ENCODE assay signal across 12 cellular contexts in genomic region chr12:12405882-12406281, GRCh38. TPM values are rescaled to one million over a fixed set of nuclear protein-coding genes. Genes with fewer than 3 reads are reported as not detected.
DNase-seq lines count a peak whose midpoint lies in the region; ATAC-seq, FAIRE-seq and TF ChIP-seq lines count a peak whose summit lies in the region.
"Had no signal": no experiment of that assay in that cellular context is flagged by ENCODE, and none has a peak within 500 bp of the region (broad histone marks: within the 10 kb centered on the region; RNA-seq: fewer than 3 reads in every experiment).

No MANE protein-coding gene starts in this region.

- DNase-seq in A549 (ENCODE audit: low read depth in 1 of 2, low spot score in 1 of 2): peak; percentile 28 to 76
- peak; percentile 21 for DNase-seq in NCI-H1092 (lab: John Stamatoyannopoulos, UW)
- peak in 9 of 10 donors; percentile 23 to 84 (median 49) for DNase-seq in dorsolateral prefrontal cortex
- peak; percentile 78 to 80 (median 78) for DNase-seq in mucosa of descending colon
- no peak for DNase-seq in sigmoid colon
- DNase-seq in activated CD4-positive, alpha-beta T cell treated with anti-CD3 and anti-CD28 coated beads for 36 hours: no peak
- no peak for DNase-seq in NCI-H510A (lab: John Stamatoyannopoulos, UW)
- DNase-seq: activated CD4-positive, alpha-beta T cell treated with anti-CD3 and anti-CD28 coated beads for 4 hours; foreskin melanocyte had no signal

- no peak for TF ChIP-seq POLR2A in A549 (IDR thresholded peaks at IDR 0.05; ENCODE audit: low read length)
- no peak for TF ChIP-seq POLR2A in sigmoid colon (IDR thresholded peaks at IDR 0.05)

- H3K4me3 ChIP-seq in A549 (no peak overlapping the region), dorsolateral prefrontal cortex (peak overlapping the region in 34 of 59 donors; percentile 0 to 48 (median 21)), mucosa of descending colon (no peak overlapping the region), sigmoid colon (no peak overlapping the region)

- TF ChIP-seq EP300 in A549 (IDR thresholded peaks at IDR 0.05) (peak in 1 of 2 experiments; percentile 41; a peak in 2 of 5 replicates), sigmoid colon (IDR thresholded peaks at IDR 0.05) (no peak)

- H3K9me3 Mint-ChIP-seq in activated CD4-positive, alpha-beta T cell treated with anti-CD3 and anti-CD28 coated beads for 36 hours (ENCODE audit: low read depth): peaks cover 1% of the 10 kb centered on the region

- peak; percentile 72 to 73; a peak in 5 of 6 replicates for ATAC-seq in A549
- peak; percentile 73 for ATAC-seq in mucosa of descending colon
- ATAC-seq in HG03108 (IDR thresholded peaks at IDR 0.05; ENCODE audit: unreplicated experiment): no peak
- no peak for ATAC-seq in activated CD4-positive, alpha-beta T cell treated with anti-CD3 and anti-CD28 coated beads for 36 hours

- H3K27me3 ChIP-seq in dorsolateral prefrontal cortex (no peaks in the 10 kb centered on the region), sigmoid colon (no peaks in the 10 kb centered on the region)

- H3K9me3 ChIP-seq in A549 (peaks cover 5% of the 10 kb centered on the region; the same call in 2 of the 3 replicates), mucosa of descending colon (no peaks in the 10 kb centered on the region), sigmoid colon (no peaks in the 10 kb centered on the region)

- peaks cover 30% of the 10 kb centered on the region for H3K36me3 Mint-ChIP-seq in activated CD4-positive, alpha-beta T cell treated with anti-CD3 and anti-CD28 coated beads for 36 hours (ENCODE audit: low read depth)

- H3K27ac ChIP-seq in A549 (peak overlapping the region; percentile 83 to 85), dorsolateral prefrontal cortex (peak overlapping the region in 58 of 59 donors; percentile 20 to 91 (median 76)), sigmoid colon (no peak overlapping the region)

- TF ChIP-seq RAD21 in A549 (conservative IDR thresholded peaks at IDR 0.05 in 1 of 2, IDR thresholded peaks at IDR 0.05 in 1 of 2): no peak

- H3K27me3 Mint-ChIP-seq in activated CD4-positive, alpha-beta T cell treated with anti-CD3 and anti-CD28 coated beads for 36 hours: no peaks in the 10 kb centered on the region
- H3K27me3 Mint-ChIP-seq: B cell had no signal

- H3K36me3 ChIP-seq in mucosa of descending colon (ENCODE audit: low read depth): no peaks in the 10 kb centered on the region
- no peaks in the 10 kb centered on the region for H3K36me3 ChIP-seq in sigmoid colon

- H3K4me1 ChIP-seq in A549: peaks cover 52% of the 10 kb centered on the region
- peaks cover 12% of the 10 kb centered on the region for H3K4me1 ChIP-seq in mucosa of descending colon (ENCODE audit: low read depth)
- H3K4me1 ChIP-seq in sigmoid colon: peaks cover 0 to 14% (median 7%) of the 10 kb centered on the region in 4 donors

- CTCF ChIA-PET in A549 (lab: Yijun Ruan, JAX): interaction anchor here (0.5 to 1.2 kb wide), 2 partner anchors 11 to 137 kb away, joined by 3 to 5 read pairs; no protein-coding TSS in a partner anchor
- CTCF ChIA-PET in activated CD4-positive, alpha-beta T cell treated with anti-CD3 and anti-CD28 coated beads for 36 hours (lab: Charles Lee): interaction anchor here (0.8 kb wide), 2 partner anchors 72 to 288 kb away, joined by 3 to 4 read pairs; no protein-coding TSS in a partner anchor

- intact Hi-C loops in dorsolateral prefrontal cortex (cut with DNase I) (no loop called here), mucosa of descending colon (cut with DNase I, micrococcal nuclease) (no loop called here), sigmoid colon (cut with DNase I) (no loop called here)
- intact Hi-C loops in activated CD4-positive, alpha-beta T cell treated with anti-CD3 and anti-CD28 coated beads for 36 hours (cut with DNase I, micrococcal nuclease): no loop called here

- H3K4me2 ChIP-seq in A549: peak overlapping the region; percentile 62

- H3K27ac Mint-ChIP-seq in activated CD4-positive, alpha-beta T cell treated with anti-CD3 and anti-CD28 coated beads for 36 hours: no peak overlapping the region
- H3K27ac Mint-ChIP-seq: B cell had no signal

- peaks cover 26% of the 10 kb centered on the region for H3K4me1 Mint-ChIP-seq in activated CD4-positive, alpha-beta T cell treated with anti-CD3 and anti-CD28 coated beads for 36 hours

- peak; percentile 46 for FAIRE-seq in A549 (lab: Jason Lieb, UNC)
- FAIRE-seq: G401.6 had no signal

- WGBS in A549 (ENCODE audit: missing lambda C conversion rate): 3% methylated on average over 5 of the region's 5 CpGs
- WGBS in sigmoid colon, 2 donors: 17 to 68% methylated on average over 5 of the region's 5 CpGs

- TF ChIP-seq CTCF in A549 (IDR thresholded peaks at IDR 0.05) (no peak), dorsolateral prefrontal cortex (IDR thresholded peaks at IDR 0.05 in 54 of 56, conservative IDR thresholded peaks at IDR 0.05 in 2 of 56; ENCODE audit: low read depth in 1 of 56, partially characterized antibody in 56 of 56) (no peak), mucosa of descending colon (IDR thresholded peaks at IDR 0.05) (no peak), sigmoid colon (IDR thresholded peaks at IDR 0.05) (no peak)

- H3K4me3 Mint-ChIP-seq in activated CD4-positive, alpha-beta T cell treated with anti-CD3 and anti-CD28 coated beads for 36 hours: no peak overlapping the region
- H3K4me3 Mint-ChIP-seq: B cell had no signal

- POLR2A ChIA-PET in A549 (lab: Yijun Ruan, JAX): no interaction called here
- POLR2A ChIA-PET in activated CD4-positive, alpha-beta T cell treated with anti-CD3 and anti-CD28 coated beads for 36 hours (lab: Charles Lee): no interaction called here

TF ChIP-seq in A549, 52 proteins besides CTCF, POLR2A, EP300 and RAD21:
- 0 out of 5 replicates have a peak, but pooled peaks of 1 of the 2 experiments have one; percentile 28 for TF ChIP-seq JUN (IDR thresholded peaks at IDR 0.05)
- TF ChIP-seq HDAC2 (IDR thresholded peaks at IDR 0.05): 0 out of 2 replicates have a peak, but pooled peaks have one; percentile 11
- TF ChIP-seq MAFK (IDR thresholded peaks at IDR 0.05; ENCODE audit: partially characterized antibody): peak; percentile 46
- TF ChIP-seq CEBPB (IDR thresholded peaks at IDR 0.05): peak; percentile 26 to 57; a peak in 1 of 4 replicates
- TF ChIP-seq FOXS1 (CRISPR knock-in tag; IDR thresholded peaks at IDR 0.05): no peak
- no peak for TF ChIP-seq RFX5 (IDR thresholded peaks at IDR 0.05)
- no peak for TF ChIP-seq SREBF2 (IDR thresholded peaks at IDR 0.05)
- TF ChIP-seq MAX (IDR thresholded peaks at IDR 0.05): 0 out of 2 replicates have a peak, but pooled peaks have one; percentile 1
- no peak for TF ChIP-seq EHF (CRISPR knock-in tag; IDR thresholded peaks at IDR 0.05)

RNA-seq across cellular contexts. Expression of gene BORCS5, which starts 49.0 kb away (rescaled TPM):
- 10.2 and 13.7 TPM in 2 replicates for polyA plus RNA-seq in A549 (2011; rRNA removed)
- 15.0 and 17.7 TPM in 2 replicates for polyA plus RNA-seq in A549 (2012; cell fraction: cytosol; rRNA removed)
- polyA plus RNA-seq in A549 (2012; cell fraction: nucleus; rRNA removed): 22.1 and 29.4 TPM in 2 replicates
- polyA plus RNA-seq in A549 (2017; fragmentation: RNase III; extraction: RNeasy Plus Mini Kit Qiagen cat#74134 plus additional on column Dnase treatment): 5.1 to 7.3 TPM (median 6.2 TPM) in 3 replicates
- 22.4 and 30.7 TPM in 2 replicates for polyA minus RNA-seq in A549 (2011; rRNA and poly(A)+ RNA removed)
- total RNA-seq in dorsolateral prefrontal cortex: 10 to 100 TPM; 30.7 to 69.8 (median 50.1) TPM
- total RNA-seq in mucosa of descending colon: 10 to 100 TPM; 12.1 to 18.1 (median 15.0) TPM
- 10 to 100 TPM in 3 of 4 donors, 1 to 10 TPM in 1; 7.1 to 25.3 (median 14.0) TPM for total RNA-seq in sigmoid colon
- 1 to 10 TPM; 3.7 to 7.0 (median 6.0) TPM for polyA plus RNA-seq in sigmoid colon
- total RNA-seq in activated CD4-positive, alpha-beta T cell treated with anti-CD3 and anti-CD28 coated beads for 36 hours: 10 to 100 TPM; 41.8 to 45.0 TPM

RNA-seq across cellular contexts. Expression of gene MANSC1, which starts 55.8 kb away (rescaled TPM):
- polyA plus RNA-seq in A549 (2011; rRNA removed) (3.9 and 9.7 TPM in 2 replicates), A549 (2017; fragmentation: RNase III; extraction: RNeasy Plus Mini Kit Qiagen cat#74134 plus additional on column Dnase treatment) (3.7 to 4.4 TPM (median 3.8 TPM) in 3 replicates), sigmoid colon (10 to 100 TPM in 1 of 3 donors, 1 to 10 TPM in 2; 5.8 to 21.4 (median 7.2) TPM)
- 0.86 and 1.1 TPM in 2 replicates for polyA plus RNA-seq in A549 (2012; cell fraction: cytosol; rRNA removed)
- 0.47 and 0.86 TPM in 2 replicates for polyA plus RNA-seq in A549 (2012; cell fraction: nucleus; rRNA removed)
- 3.5 and 4.5 TPM in 2 replicates for polyA minus RNA-seq in A549 (2011; rRNA and poly(A)+ RNA removed)
- total RNA-seq in dorsolateral prefrontal cortex (10 to 100 TPM; 12.0 to 32.4 (median 22.8) TPM), mucosa of descending colon (10 to 100 TPM; 34.3 to 59.1 (median 46.5) TPM), sigmoid colon (10 to 100 TPM; 11.5 to 16.6 (median 12.2) TPM)
- 1 to 10 TPM; 2.2 to 2.5 TPM for total RNA-seq in activated CD4-positive, alpha-beta T cell treated with anti-CD3 and anti-CD28 coated beads for 36 hours

Comparison
In these comparisons a context has a peak if more than half of its experiments do, and no peak if none do; other contexts are left out.
1. ATAC-seq: peak in A549 (2 of 2) and mucosa of descending colon (single experiment); none in HG03108 (single experiment) and activated CD4-positive, alpha-beta T cell treated with anti-CD3 and anti-CD28 coated beads for 36 hours (single experiment).
2. DNase-seq: peak in A549 (2 of 2), NCI-H1092 (single experiment), dorsolateral prefrontal cortex (9 of 10) and mucosa of descending colon (3 of 3); none in sigmoid colon (single experiment), activated CD4-positive, alpha-beta T cell treated with anti-CD3 and anti-CD28 coated beads for 36 hours (single experiment) and NCI-H510A (single experiment).
3. H3K27ac ChIP-seq: peak in A549 (2 of 2) and dorsolateral prefrontal cortex (58 of 59); none in sigmoid colon (0 of 4).
4. H3K4me3 ChIP-seq: peak in dorsolateral prefrontal cortex (34 of 59); none in A549 (single experiment), mucosa of descending colon (single experiment) and sigmoid colon (0 of 4).